In genomic region chr7:74427974-74428373, GRCh38 we compare ENCODE assay signal across 24 cellular contexts. TPM values are rescaled to one million over a fixed set of nuclear protein-coding genes. Genes with fewer than 3 reads are reported as not detected.
"Had no signal": no experiment of that assay in that cellular context is flagged by ENCODE, and none has a peak within 500 bp of the region (broad histone marks: within the 10 kb centered on the region; RNA-seq: fewer than 3 reads in every experiment).

No MANE protein-coding gene starts in this region.

- H3K9me3 Mint-ChIP-seq: activated CD4-positive, alpha-beta T cell treated with anti-CD3 and anti-CD28 coated beads, Interleukin-2, amount 10 ng/mL, durations not matched to agents 24 days and 14 days; activated CD8-positive, alpha-beta T cell treated with anti-CD3 and anti-CD28 coated beads for 36 hours; activated naive CD4-positive, alpha-beta T cell treated with anti-CD3 and anti-CD28 coated beads, Interleukin-2, amount 50 U/mL, for 24 hours; activated T-helper 1 cell treated with anti-CD3 and anti-CD28 coated beads, Interleukin-12 subunit alpha, Interleukin-12 subunit beta, Interleukin-2, Interleukin-4 antibody, amounts not matched to agents 30 ng/mL and 10 ng/mL and 1 ng/mL, durations not matched to agents 14 hours and 24 hours and 36 hours; natural killer cell treated with Interleukin-12 subunit alpha and Interleukin-12 subunit beta and Interleukin-15 and Interleukin-18, amount 100 ng/mL, for 72 hours; stimulated activated memory B cell treated with anti-CD40 and anti-IgM and Interleukin-4, amounts not matched to agents 10 μg/mL and 1 μg/mL and 100 μg/mL, for 72 hours; T-helper 1 cell treated with Interleukin-12 subunit alpha and Interleukin-12 subunit beta and Interleukin-4 antibody, amounts not matched to agents 30 μg/mL and 1 μg/mL, for 36 hours had no signal

- H3K9me3 ChIP-seq: left ventricle myocardium inferior, right lobe of liver, stomach, transverse colon had no signal

- H3K36me3 ChIP-seq: brain microvascular endothelial cell, left ventricle myocardium inferior, right lobe of liver, stomach, transverse colon had no signal

- H3K27me3 ChIP-seq: brain microvascular endothelial cell, foreskin keratinocyte, right lobe of liver, stomach, transverse colon had no signal

- H3K79me2 ChIP-seq: parathyroid adenoma had no signal

- H3K27me3 Mint-ChIP-seq: activated CD4-positive, alpha-beta T cell treated with anti-CD3 and anti-CD28 coated beads, Interleukin-2, amount 10 ng/mL, durations not matched to agents 24 days and 14 days; activated CD8-positive, alpha-beta memory T cell treated with anti-CD3 and anti-CD28 coated beads, Interleukin-2, amount 10 ng/mL, durations not matched to agents 7 days and 5 days; activated CD8-positive, alpha-beta T cell treated with anti-CD3 and anti-CD28 coated beads for 36 hours; activated naive CD4-positive, alpha-beta T cell treated with anti-CD3 and anti-CD28 coated beads, Interleukin-2, amount 50 U/mL, for 24 hours; natural killer cell treated with Interleukin-12 subunit alpha and Interleukin-12 subunit beta and Interleukin-15 and Interleukin-18, amount 100 ng/mL, for 72 hours; stimulated activated memory B cell treated with anti-CD40 and anti-IgM and Interleukin-4, amounts not matched to agents 10 μg/mL and 1 μg/mL and 100 μg/mL, for 72 hours had no signal

- H3K4me3 ChIP-seq: left ventricle myocardium inferior, right lobe of liver, skin epidermis, stomach, transverse colon had no signal

- H3K4me1 ChIP-seq: foreskin keratinocyte, left ventricle myocardium inferior, right lobe of liver, transverse colon had no signal

- H2AFZ ChIP-seq: parathyroid adenoma had no signal

- H3K27ac Mint-ChIP-seq: activated CD4-positive, alpha-beta T cell treated with anti-CD3 and anti-CD28 coated beads, Interleukin-2, amount 10 ng/mL, durations not matched to agents 24 days and 14 days; activated CD8-positive, alpha-beta memory T cell treated with anti-CD3 and anti-CD28 coated beads, Interleukin-2, amount 10 ng/mL, durations not matched to agents 7 days and 5 days; activated CD8-positive, alpha-beta T cell treated with anti-CD3 and anti-CD28 coated beads for 36 hours; activated naive CD4-positive, alpha-beta T cell treated with anti-CD3 and anti-CD28 coated beads, Interleukin-2, amount 50 U/mL, for 24 hours; activated T-helper 1 cell treated with anti-CD3 and anti-CD28 coated beads, Interleukin-12 subunit alpha, Interleukin-12 subunit beta, Interleukin-2, Interleukin-4 antibody, amounts not matched to agents 30 ng/mL and 10 ng/mL and 1 ng/mL, durations not matched to agents 14 hours and 24 hours and 36 hours; natural killer cell treated with Interleukin-12 subunit alpha and Interleukin-12 subunit beta and Interleukin-15 and Interleukin-18, amount 100 ng/mL, for 72 hours; stimulated activated memory B cell treated with anti-CD40 and anti-IgM and Interleukin-4, amounts not matched to agents 10 μg/mL and 1 μg/mL and 100 μg/mL, for 72 hours; T-helper 1 cell treated with Interleukin-12 subunit alpha and Interleukin-12 subunit beta and Interleukin-4 antibody, amounts not matched to agents 30 μg/mL and 1 μg/mL, for 36 hours had no signal

- DNase-seq: activated CD4-positive, alpha-beta T cell treated with anti-CD3 and anti-CD28 coated beads, Interleukin-2, amount 10 ng/mL, durations not matched to agents 24 days and 14 days; activated CD8-positive, alpha-beta memory T cell treated with anti-CD3 and anti-CD28 coated beads, Interleukin-2, amount 10 ng/mL, durations not matched to agents 7 days and 5 days; activated CD8-positive, alpha-beta T cell treated with anti-CD3 and anti-CD28 coated beads for 36 hours; activated gamma-delta T cell treated with Interleukin-2 at 50 U/mL for 16 hours; anterior cingulate cortex; brain microvascular endothelial cell; central memory CD4-positive, alpha-beta T cell; effector memory CD4-positive, alpha-beta T cell; foreskin keratinocyte; left ventricle myocardium inferior; midbrain; stimulated activated CD4-positive, alpha-beta T cell treated with anti-CD3 and anti-CD28 coated beads, Interleukin-1b, Interleukin-23, amount 100 ng/mL, for 48 hours; stomach; transverse colon had no signal

- ATAC-seq: activated CD8-positive, alpha-beta memory T cell treated with anti-CD3 and anti-CD28 coated beads, Interleukin-2, amount 10 ng/mL, durations not matched to agents 7 days and 5 days; activated CD8-positive, alpha-beta T cell treated with anti-CD3 and anti-CD28 coated beads for 36 hours; foreskin keratinocyte; natural killer cell treated with Interleukin-12 subunit alpha and Interleukin-12 subunit beta and Interleukin-15 and Interleukin-18, amount 100 ng/mL, for 72 hours; right lobe of liver; stimulated activated memory B cell treated with anti-CD40 and anti-IgM and Interleukin-4, amounts not matched to agents 10 μg/mL and 1 μg/mL and 100 μg/mL, for 72 hours had no signal

- FAIRE-seq: colon, urothelium cell line had no signal

- H3K36me3 Mint-ChIP-seq: activated CD8-positive, alpha-beta memory T cell treated with anti-CD3 and anti-CD28 coated beads, Interleukin-2, amount 10 ng/mL, durations not matched to agents 7 days and 5 days; activated naive CD4-positive, alpha-beta T cell treated with anti-CD3 and anti-CD28 coated beads, Interleukin-2, amount 50 U/mL, for 24 hours; natural killer cell treated with Interleukin-12 subunit alpha and Interleukin-12 subunit beta and Interleukin-15 and Interleukin-18, amount 100 ng/mL, for 72 hours; stimulated activated memory B cell treated with anti-CD40 and anti-IgM and Interleukin-4, amounts not matched to agents 10 μg/mL and 1 μg/mL and 100 μg/mL, for 72 hours had no signal

- H3K27ac ChIP-seq: brain microvascular endothelial cell, foreskin keratinocyte, left ventricle myocardium inferior, parathyroid adenoma, right lobe of liver, skin epidermis, stomach, transverse colon had no signal

- H3K9ac ChIP-seq: parathyroid adenoma had no signal

- H3K4me3 Mint-ChIP-seq: activated CD4-positive, alpha-beta T cell treated with anti-CD3 and anti-CD28 coated beads, Interleukin-2, amount 10 ng/mL, durations not matched to agents 24 days and 14 days; activated CD8-positive, alpha-beta memory T cell treated with anti-CD3 and anti-CD28 coated beads, Interleukin-2, amount 10 ng/mL, durations not matched to agents 7 days and 5 days; activated CD8-positive, alpha-beta T cell treated with anti-CD3 and anti-CD28 coated beads for 36 hours; activated naive CD4-positive, alpha-beta T cell treated with anti-CD3 and anti-CD28 coated beads, Interleukin-2, amount 50 U/mL, for 24 hours; activated T-helper 1 cell treated with anti-CD3 and anti-CD28 coated beads, Interleukin-12 subunit alpha, Interleukin-12 subunit beta, Interleukin-2, Interleukin-4 antibody, amounts not matched to agents 30 ng/mL and 10 ng/mL and 1 ng/mL, durations not matched to agents 14 hours and 24 hours and 36 hours; natural killer cell treated with Interleukin-12 subunit alpha and Interleukin-12 subunit beta and Interleukin-15 and Interleukin-18, amount 100 ng/mL, for 72 hours; stimulated activated memory B cell treated with anti-CD40 and anti-IgM and Interleukin-4, amounts not matched to agents 10 μg/mL and 1 μg/mL and 100 μg/mL, for 72 hours; T-helper 1 cell treated with Interleukin-12 subunit alpha and Interleukin-12 subunit beta and Interleukin-4 antibody, amounts not matched to agents 30 μg/mL and 1 μg/mL, for 36 hours had no signal

- H3K4me1 Mint-ChIP-seq: activated CD4-positive, alpha-beta T cell treated with anti-CD3 and anti-CD28 coated beads, Interleukin-2, amount 10 ng/mL, durations not matched to agents 24 days and 14 days; activated CD8-positive, alpha-beta memory T cell treated with anti-CD3 and anti-CD28 coated beads, Interleukin-2, amount 10 ng/mL, durations not matched to agents 7 days and 5 days; activated naive CD4-positive, alpha-beta T cell treated with anti-CD3 and anti-CD28 coated beads, Interleukin-2, amount 50 U/mL, for 24 hours; stimulated activated memory B cell treated with anti-CD40 and anti-IgM and Interleukin-4, amounts not matched to agents 10 μg/mL and 1 μg/mL and 100 μg/mL, for 72 hours had no signal

RNA-seq across cellular contexts. Expression of gene GTF2IRD1, which starts 25.7 kb away (rescaled TPM):
- total RNA-seq: natural killer cell treated with Interleukin-12 subunit alpha and Interleukin-12 subunit beta and Interleukin-15 and Interleukin-18, amount 100 ng/mL, for 72 hours had no signal
